8 cellular contexts compared by ENCODE assay signal in genomic region chr2:169768262-169768995, GRCh38. TPM values are rescaled to one million over a fixed set of nuclear protein-coding genes. Genes with fewer than 3 reads are reported as not detected.
A peak's percentile ranks its signal among the peaks of the same experiment; 100 is the strongest.
DNase-seq lines count a peak whose midpoint lies in the region; ATAC-seq, FAIRE-seq and TF ChIP-seq lines count a peak whose summit lies in the region.

No MANE protein-coding gene starts in this region.

- H3K36me3 ChIP-seq in small intestine (ENCODE audit: control insufficient read depth in 2 of 2, insufficient read depth in 2 of 2, low read length in 2 of 2): no peaks in the 10 kb centered on the region
- H3K36me3 ChIP-seq in MG63: no peaks in the 10 kb centered on the region

- 27 to 42% (median 35%) methylated on average over 61 to 72 of the region's 72 CpGs for WGBS in small intestine, 3 donors

- no peaks in the 10 kb centered on the region for H3K9me3 ChIP-seq in small intestine (ENCODE audit: control insufficient read depth, low read depth)
- no peaks in the 10 kb centered on the region for H3K9me3 ChIP-seq in MG63

- H3K27me3 ChIP-seq in small intestine (ENCODE audit: control insufficient read depth in 2 of 2, insufficient read depth in 2 of 2, low read length in 2 of 2) (no peaks in the 10 kb centered on the region), MG63 (peaks cover 6% of the 10 kb centered on the region; the same call in 1 of the 2 replicates)

- DNase-seq in GM03348 (ENCODE audit: low spot score) (peak; percentile 8), fibroblast of the aortic adventitia (ENCODE audit: low read depth) (no peak), small intestine (peak; percentile 40), NCI-H748 treated with DMSO at 0.1 percent for 48 hours (lab: John Stamatoyannopoulos, UW) (no peak), NCI-H1436 treated with DMSO at 0.1 percent for 48 hours (lab: John Stamatoyannopoulos, UW) (no peak), MG63 (no peak)
- DNase-seq in activated CD8-positive, alpha-beta memory T cell treated with anti-CD3 and anti-CD28 coated beads, Interleukin-2, amount 50 U/mL, for 48 hours: peak; percentile 71

- FAIRE-seq in small intestine (lab: Jason Lieb, UNC): no peak

- H3K27ac ChIP-seq in small intestine (ENCODE audit: low read depth in 1 of 2, low read length in 1 of 2): no peak overlapping the region

- no peaks in the 10 kb centered on the region for H3K4me1 ChIP-seq in small intestine (ENCODE audit: control insufficient read depth in 2 of 2, insufficient read depth in 1 of 2, low read depth in 1 of 2, low read length in 1 of 2)

- ATAC-seq in GM19455 (IDR thresholded peaks at IDR 0.05; ENCODE audit: unreplicated experiment): no peak

- H3K4me3 ChIP-seq in fibroblast of the aortic adventitia (ENCODE audit: low read depth, low read length): peak overlapping the region; percentile 31
- H3K4me3 ChIP-seq in small intestine (ENCODE audit: low read depth in 1 of 2, low read length in 2 of 2): peak overlapping the region in 1 of 2 donors; percentile 60
- H3K4me3 ChIP-seq in MG63: no peak overlapping the region

- TF ChIP-seq CTCF in fibroblast of the aortic adventitia (IDR thresholded peaks at IDR 0.05; ENCODE audit: insufficient read depth, low read length): no peak

RNA-seq across cellular contexts. Expression of gene SSB, which starts 30.2 kb away (rescaled TPM):
- total RNA-seq in fibroblast of the aortic adventitia (ENCODE audit: low replicate concordance): 98.8 and 141 TPM in 2 replicates
- 10 to 100 TPM; 47.6 to 85.6 (median 49.2) TPM for polyA plus RNA-seq in small intestine
- 101 and 193 TPM in 2 replicates for total RNA-seq in MG63 (2014; rRNA removed; shearing (Covaris generic); ENCODE audit: low replicate concordance)

RNA-seq across cellular contexts. Expression of gene KLHL23, which starts 34.8 kb away (rescaled TPM):
- total RNA-seq in fibroblast of the aortic adventitia (ENCODE audit: low replicate concordance): 0.57 and 2.4 TPM in 2 replicates
- polyA plus RNA-seq in small intestine: 1 to 10 TPM; 3.2 to 7.4 (median 3.4) TPM
- total RNA-seq in MG63 (2014; rRNA removed; shearing (Covaris generic); ENCODE audit: low replicate concordance): 9.2 and 9.5 TPM in 2 replicates

RNA-seq across cellular contexts. Expression of gene METTL5, which starts 56.3 kb away (rescaled TPM):
- total RNA-seq in fibroblast of the aortic adventitia (ENCODE audit: low replicate concordance): 44.3 and 76.6 TPM in 2 replicates
- 10 to 100 TPM; 44.3 to 75.8 (median 56.0) TPM for polyA plus RNA-seq in small intestine
- total RNA-seq in MG63 (2014; rRNA removed; shearing (Covaris generic); ENCODE audit: low replicate concordance): 86.5 and 152 TPM in 2 replicates

RNA-seq across cellular contexts. Expression of gene UBR3, which starts 58.8 kb away (rescaled TPM):
- total RNA-seq in fibroblast of the aortic adventitia (ENCODE audit: low replicate concordance): 29.2 and 45.5 TPM in 2 replicates
- 10 to 100 TPM in 1 of 3 donors, 1 to 10 TPM in 2; 8.1 to 11.2 (median 8.9) TPM for polyA plus RNA-seq in small intestine
- total RNA-seq in MG63 (2014; rRNA removed; shearing (Covaris generic); ENCODE audit: low replicate concordance): 24.5 and 34.9 TPM in 2 replicates

Comparison
In these comparisons a context has a peak if more than half of its experiments do, and no peak if none do; other contexts are left out.
1. DNase-seq: peak in GM03348 (single experiment), activated CD8-positive, alpha-beta memory T cell treated with anti-CD3 and anti-CD28 coated beads, Interleukin-2, amount 50 U/mL, for 48 hours (single experiment) and small intestine (single experiment); none in fibroblast of the aortic adventitia (single experiment), NCI-H748 treated with DMSO at 0.1 percent for 48 hours (single experiment), NCI-H1436 treated with DMSO at 0.1 percent for 48 hours (single experiment) and MG63 (single experiment).